ENCODE assay signal across 30 cellular contexts in genomic region chr22:33631777-33632176, GRCh38.
"Had no signal": no experiment of that assay in that cellular context is flagged by ENCODE, and none has a peak within 500 bp of the region (broad histone marks: within the 10 kb centered on the region; RNA-seq: fewer than 3 reads in every experiment).

No MANE protein-coding gene starts in this region.

- H3K4me3 ChIP-seq: pancreas, prostate gland, skin epidermis, smooth muscle cell, spleen, suprapubic skin, testis, tibial artery, transverse colon, upper lobe of right lung, vagina had no signal

- H3K36me3 ChIP-seq: neutrophil, pancreas, prostate gland, suprapubic skin, tibial artery, transverse colon, upper lobe of right lung, vagina had no signal

- DNase-seq: naive B cell; naive thymus-derived CD8-positive, alpha-beta T cell; nephron progenitor cell; nucleus accumbens; pancreas; retina; right cardiac atrium; spleen; stimulated activated CD4-positive, alpha-beta T cell treated with anti-CD3 and anti-CD28 coated beads, Interleukin-12 subunit alpha, Interleukin-12 subunit beta, amount 100 ng/mL, for 4 hours; stimulated activated CD4-positive, alpha-beta T cell treated with anti-CD3 and anti-CD28 coated beads, Interleukin-1b, Interleukin-23, amount 100 ng/mL, for 48 hours; stimulated activated CD4-positive, alpha-beta T cell treated with anti-CD3 and anti-CD28 coated beads, Interleukin-4, amount 100 ng/mL, for 1 hour; stimulated activated CD4-positive, alpha-beta T cell treated with anti-CD3 and anti-CD28 coated beads, Interleukin-4, amount 100 ng/mL, for 4 hours; stimulated activated CD8-positive, alpha-beta memory T cell treated with anti-CD3 and anti-CD28 coated beads, Interleukin-4, amount 100 ng/mL, for 48 hours; stimulated activated naive CD4-positive, alpha-beta T cell; stimulated activated naive CD8-positive, alpha-beta T cell treated with anti-CD3 and anti-CD28 coated beads, Interleukin-15, amount 100 ng/mL, for 72 hours; stimulated activated naive CD8-positive, alpha-beta T cell treated with anti-CD3 and anti-CD28 coated beads, Interleukin-15, Interleukin-2, amounts not matched to agents 100 U/mL and 50 U/mL, for 24 hours; substantia nigra; testis; tibial artery; transverse colon; upper lobe of right lung had no signal

- FAIRE-seq: pancreas had no signal

- H3K27me3 ChIP-seq: neutrophil, pancreas, spleen, suprapubic skin, testis, tibial artery, transverse colon, upper lobe of right lung, vagina had no signal

- ATAC-seq: naive thymus-derived CD8-positive, alpha-beta T cell; natural killer cell treated with Interleukin-12 subunit alpha and Interleukin-12 subunit beta and Interleukin-15 and Interleukin-18, amount 100 ng/mL, for 72 hours; pancreas; right cardiac atrium; sciatic nerve; stimulated activated memory B cell treated with anti-CD40 and anti-IgM and Interleukin-4, amounts not matched to agents 10 μg/mL and 1 μg/mL and 100 μg/mL, for 72 hours; stimulated activated naive CD8-positive, alpha-beta T cell treated with anti-CD3 and anti-CD28 coated beads, Interleukin-15, amount 100 ng/mL, for 72 hours; stimulated activated naive CD8-positive, alpha-beta T cell treated with anti-CD3 and anti-CD28 coated beads, Interleukin-15, Interleukin-2, amounts not matched to agents 100 U/mL and 50 U/mL, for 24 hours; upper lobe of right lung had no signal

- H3K27ac ChIP-seq: neutrophil, pancreas, prostate gland, skin epidermis, spleen, suprapubic skin, testis, tibial artery, transverse colon, upper lobe of right lung, vagina had no signal

- H3K4me2 ChIP-seq: smooth muscle cell had no signal

- H3K4me1 ChIP-seq: pancreas, prostate gland, spleen, suprapubic skin, testis, tibial artery, transverse colon, upper lobe of right lung, vagina had no signal

- H3K9me3 ChIP-seq: neutrophil, pancreas, prostate gland, suprapubic skin, testis, tibial artery, transverse colon, upper lobe of right lung, vagina had no signal
